ENCODE assay signal across 12 cellular contexts in the genomic region with DNA sequence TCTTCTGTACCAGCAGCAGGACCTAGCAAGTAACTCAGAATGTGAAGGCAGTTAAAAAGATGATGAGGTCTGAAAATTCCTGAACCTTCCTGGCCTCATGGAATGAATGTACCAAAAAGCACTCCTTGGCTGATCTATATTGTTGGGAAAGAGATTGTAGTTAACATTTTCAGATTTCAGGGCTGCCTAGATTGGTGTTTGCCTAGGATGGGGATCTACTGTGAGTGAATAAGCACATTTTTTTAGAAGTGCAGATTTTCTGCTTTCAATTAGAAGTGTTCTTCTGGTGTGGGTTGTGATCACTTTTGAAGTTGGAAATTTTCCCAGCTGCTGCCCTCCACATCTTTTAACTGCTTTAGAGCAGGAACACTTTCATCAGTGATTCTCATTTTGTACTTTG. TPM values are rescaled to one million over a fixed set of nuclear protein-coding genes. Genes with fewer than 3 reads are reported as not detected.
DNase-seq lines count a peak whose midpoint lies in the region; ATAC-seq, FAIRE-seq and TF ChIP-seq lines count a peak whose summit lies in the region.
"Had no signal": no experiment of that assay in that cellular context is flagged by ENCODE, and none has a peak within 500 bp of the region (broad histone marks: within the 10 kb centered on the region; RNA-seq: fewer than 3 reads in every experiment).

No MANE protein-coding gene starts in this region.

- peak overlapping the region; percentile 37 for H3K27ac ChIP-seq in left ventricle myocardium inferior (replicated peaks)
- H3K27ac ChIP-seq in right cardiac atrium (ENCODE audit: low read length): no peak overlapping the region
- H3K27ac ChIP-seq in keratinocyte (ENCODE audit: control insufficient read depth, insufficient read depth, low read length): no peak overlapping the region
- H3K27ac ChIP-seq: WERI-Rb-1 had no signal

- peak; percentile 20 for FAIRE-seq in keratinocyte (lab: Jason Lieb, UNC)
- FAIRE-seq: urothelium cell line had no signal

- H3K79me2 ChIP-seq in keratinocyte (ENCODE audit: control insufficient read depth, insufficient read depth, low read length): no peaks in the 10 kb centered on the region

- H3K4me2 ChIP-seq in keratinocyte (ENCODE audit: control insufficient read depth, extremely low read depth, insufficient read depth, low read depth, low read length): no peak overlapping the region

- H3K4me1 Mint-ChIP-seq in activated naive CD8-positive, alpha-beta T cell treated with anti-CD3 and anti-CD28 coated beads, Interleukin-2, amount 10 ng/mL, durations not matched to agents 7 days and 5 days: peaks cover 66% of the 10 kb centered on the region
- H3K4me1 Mint-ChIP-seq in type B pancreatic cell (ENCODE audit: unreplicated experiment): peaks cover 62% of the 10 kb centered on the region

- peaks cover 2% of the 10 kb centered on the region for H4K20me1 ChIP-seq in keratinocyte (ENCODE audit: control insufficient read depth, extremely low read depth, insufficient read depth, low read length)

- H3K36me3 ChIP-seq in left ventricle myocardium inferior: no peaks in the 10 kb centered on the region
- H3K36me3 ChIP-seq in keratinocyte (ENCODE audit: control insufficient read depth in 2 of 2, extremely low read depth in 1 of 2, insufficient read depth in 2 of 2, low read length in 2 of 2): no peaks in the 10 kb centered on the region

- no peaks in the 10 kb centered on the region for H3K9me3 ChIP-seq in left ventricle myocardium inferior (replicated peaks)
- no peaks in the 10 kb centered on the region for H3K9me3 ChIP-seq in right cardiac atrium (ENCODE audit: control insufficient read depth, low read length)
- H3K9me3 ChIP-seq in keratinocyte (ENCODE audit: control insufficient read depth, low read depth, low read length): no peaks in the 10 kb centered on the region

- H3K9me1 ChIP-seq in keratinocyte (ENCODE audit: control insufficient read depth, extremely low read depth, insufficient read depth, low read length): no peaks in the 10 kb centered on the region

- intact Hi-C loops in left ventricle myocardium inferior (cut with micrococcal nuclease) (no loop called here), right cardiac atrium (cut with DNase I) (no loop called here)

- POLR2A ChIA-PET in activated naive CD8-positive, alpha-beta T cell treated with anti-CD3 and anti-CD28 coated beads, Interleukin-2, amount 10 ng/mL, durations not matched to agents 7 days and 5 days (lab: Charles Lee): no interaction called here

- no peaks in the 10 kb centered on the region for H3K27me3 ChIP-seq in left ventricle myocardium inferior (ENCODE audit: low read depth)
- no peaks in the 10 kb centered on the region for H3K27me3 ChIP-seq in right cardiac atrium (ENCODE audit: control insufficient read depth, insufficient read depth)
- no peaks in the 10 kb centered on the region for H3K27me3 ChIP-seq in keratinocyte (ENCODE audit: control insufficient read depth, extremely low read depth, insufficient read depth, low read length)

- no peak for ATAC-seq in right cardiac atrium
- no peak for ATAC-seq in activated naive CD8-positive, alpha-beta T cell treated with anti-CD3 and anti-CD28 coated beads, Interleukin-2, amount 10 ng/mL, durations not matched to agents 7 days and 5 days (ENCODE audit: low read depth)

- no peaks in the 10 kb centered on the region for H3K27me3 Mint-ChIP-seq in activated naive CD8-positive, alpha-beta T cell treated with anti-CD3 and anti-CD28 coated beads, Interleukin-2, amount 10 ng/mL, durations not matched to agents 7 days and 5 days
- no peaks in the 10 kb centered on the region for H3K27me3 Mint-ChIP-seq in type B pancreatic cell

- no peak for DNase-seq in left ventricle myocardium inferior
- DNase-seq in right cardiac atrium: no peak
- DNase-seq in activated naive CD8-positive, alpha-beta T cell treated with anti-CD3 and anti-CD28 coated beads, Interleukin-2, amount 10 ng/mL, durations not matched to agents 7 days and 5 days: no peak
- no peak for DNase-seq in keratinocyte (ENCODE audit: low read depth, low spot score)
- DNase-seq in type B pancreatic cell (ENCODE audit: extremely low spot score, unreplicated experiment): no peak
- no peak for DNase-seq in NCI-H1436 treated with DMSO at 0.1 percent for 48 hours (lab: John Stamatoyannopoulos, UW)
- DNase-seq in GM19238 (ENCODE audit: insufficient read length, low spot score): no peak
- DNase-seq in AML-193 (lab: John Stamatoyannopoulos, UW): no peak
- DNase-seq: activated effector memory CD4-positive, alpha-beta T cell treated with anti-CD3 and anti-CD28 coated beads, Interleukin-2, amount 50 U/mL, for 16 hours; NCI-H1694; WERI-Rb-1 had no signal

- H3K27ac Mint-ChIP-seq in activated naive CD8-positive, alpha-beta T cell treated with anti-CD3 and anti-CD28 coated beads, Interleukin-2, amount 10 ng/mL, durations not matched to agents 7 days and 5 days: peak overlapping the region; percentile 1
- H3K27ac Mint-ChIP-seq in type B pancreatic cell: peak overlapping the region; percentile 12

- H3K36me3 Mint-ChIP-seq in activated naive CD8-positive, alpha-beta T cell treated with anti-CD3 and anti-CD28 coated beads, Interleukin-2, amount 10 ng/mL, durations not matched to agents 7 days and 5 days: peaks cover 24% of the 10 kb centered on the region
- H3K36me3 Mint-ChIP-seq in type B pancreatic cell: peaks cover 32% of the 10 kb centered on the region

- H3K4me1 ChIP-seq in left ventricle myocardium inferior: peaks cover 100% of the 10 kb centered on the region
- peaks cover 11% of the 10 kb centered on the region for H3K4me1 ChIP-seq in right cardiac atrium (ENCODE audit: control insufficient read depth, insufficient read depth, low read length)
- H3K4me1 ChIP-seq in keratinocyte (ENCODE audit: control insufficient read depth, extremely low read depth, insufficient read depth, low read length): peaks cover 24% of the 10 kb centered on the region

- no peak overlapping the region for H2AFZ ChIP-seq in keratinocyte (ENCODE audit: control insufficient read depth, low read length)

- H3K9me3 Mint-ChIP-seq in activated naive CD8-positive, alpha-beta T cell treated with anti-CD3 and anti-CD28 coated beads, Interleukin-2, amount 10 ng/mL, durations not matched to agents 7 days and 5 days: no peaks in the 10 kb centered on the region
- H3K9me3 Mint-ChIP-seq in type B pancreatic cell: no peaks in the 10 kb centered on the region

- no peak for TF ChIP-seq CTCF in left ventricle myocardium inferior (IDR thresholded peaks at IDR 0.05; ENCODE audit: borderline replicate concordance)
- no peak for TF ChIP-seq CTCF in keratinocyte (optimal IDR thresholded peaks at IDR 0.05 in 1 of 3, IDR thresholded peaks at IDR 0.05 in 1 of 3, conservative IDR thresholded peaks at IDR 0.05 in 1 of 3; ENCODE audit: extremely low read depth in 1 of 3, insufficient read depth in 2 of 3, low read length in 3 of 3)
- TF ChIP-seq CTCF in type B pancreatic cell (conservative IDR thresholded peaks at IDR 0.05): no peak

- no peak overlapping the region for H3K9ac ChIP-seq in keratinocyte (ENCODE audit: control insufficient read depth, extremely low read depth, insufficient read depth, low read length)

- peak overlapping the region; percentile 8 for H3K4me3 Mint-ChIP-seq in activated naive CD8-positive, alpha-beta T cell treated with anti-CD3 and anti-CD28 coated beads, Interleukin-2, amount 10 ng/mL, durations not matched to agents 7 days and 5 days
- peak overlapping the region; percentile 78 for H3K4me3 Mint-ChIP-seq in type B pancreatic cell

- dilution Hi-C loops in keratinocyte (cut with MboI; ENCODE audit: extremely low pct_ligation_motif_present, low sequenced_read_pairs): no loop called here

- H3K4me3 ChIP-seq in left ventricle myocardium inferior (no peak overlapping the region), right cardiac atrium (ENCODE audit: low read length) (no peak overlapping the region), keratinocyte (ENCODE audit: control insufficient read depth in 2 of 3, extremely low read depth in 1 of 3, insufficient read depth in 2 of 3, low read depth in 1 of 3, low read length in 3 of 3) (no peak overlapping the region)

RNA-seq across cellular contexts. Expression of a gene that starts 6.2 kb away (rescaled TPM):
- total RNA-seq in left ventricle myocardium inferior: 13.5 TPM
- total RNA-seq in right cardiac atrium: 10 to 100 TPM; 12.6 to 25.9 (median 22.2) TPM
- polyA plus RNA-seq in right cardiac atrium: 13.0 TPM
- 10 to 100 TPM; 25.8 to 27.0 TPM for total RNA-seq in activated naive CD8-positive, alpha-beta T cell treated with anti-CD3 and anti-CD28 coated beads, Interleukin-2, amount 10 ng/mL, durations not matched to agents 7 days and 5 days
- 4.2 to 6.4 TPM (median 5.8 TPM) in 3 replicates for polyA plus RNA-seq in keratinocyte
- polyA plus RNA-seq in keratinocyte (2011; ENCODE audit: low read depth): 3.3 TPM
- polyA plus RNA-seq in keratinocyte (2011; cell fraction: cytosol; rRNA removed): 2.4 and 3.4 TPM in 2 replicates
- polyA plus RNA-seq in keratinocyte (2011; cell fraction: nucleus; rRNA removed): 6.8 and 7.3 TPM in 2 replicates
- 2.4 and 3.1 TPM in 2 replicates for polyA plus RNA-seq in keratinocyte (2012; ENCODE audit: low replicate concordance)
- polyA minus RNA-seq in keratinocyte: 1.3 to 10.8 TPM (median 10.5 TPM) in 3 replicates
- polyA minus RNA-seq in keratinocyte (2011; cell fraction: cytosol; rRNA and poly(A)+ RNA removed): 4.8 TPM
- 3.2 and 6.2 TPM in 2 replicates for polyA minus RNA-seq in keratinocyte (2011; cell fraction: nucleus; rRNA and poly(A)+ RNA removed)
- total RNA-seq in type B pancreatic cell (ENCODE audit: low replicate concordance): 44.4 and 54.9 TPM in 2 replicates
